Comparison of ENCODE assay signal across 26 cellular contexts in genomic region chr22:19774628-19775027, GRCh38. TPM values are rescaled to one million over a fixed set of nuclear protein-coding genes. Genes with fewer than 3 reads are reported as not detected.
DNase-seq lines count a peak whose midpoint lies in the region; ATAC-seq, FAIRE-seq and TF ChIP-seq lines count a peak whose summit lies in the region.
"Had no signal": no experiment of that assay in that cellular context is flagged by ENCODE, and none has a peak within 500 bp of the region (broad histone marks: within the 10 kb centered on the region; RNA-seq: fewer than 3 reads in every experiment).

No MANE protein-coding gene starts in this region.

- FAIRE-seq in K562 (lab: Jason Lieb, UNC), result peak; percentile 77
- FAIRE-seq: A549, GM12891, GM18507 had no signal

- H3K27me3 Mint-ChIP-seq in activated CD8-positive, alpha-beta T cell treated with anti-CD3 and anti-CD28 coated beads for 36 hours, result peaks cover 33% of the 10 kb centered on the region

- H3K27ac Mint-ChIP-seq in activated CD8-positive, alpha-beta T cell treated with anti-CD3 and anti-CD28 coated beads for 36 hours, result no peak overlapping the region
- H3K27ac Mint-ChIP-seq: CD14-positive monocyte; CD4-positive, alpha-beta T cell; GM23338; H9 had no signal

- 65% methylated on average over 8 of the region's 8 CpGs for WGBS in K562 (ENCODE audit: insufficient coverage, low coverage, missing lambda C conversion rate)

- H3K9me1 ChIP-seq in K562 (ENCODE audit: control insufficient read depth, insufficient read depth, low read length), result no peaks in the 10 kb centered on the region

- TF ChIP-seq EP300 in K562 (IDR thresholded peaks at IDR 0.05; ENCODE audit: low read length), result no peak

- no peaks in the 10 kb centered on the region for H3K36me3 ChIP-seq in left ventricle myocardium inferior
- no peaks in the 10 kb centered on the region for H3K36me3 ChIP-seq in K562 (ENCODE audit: control insufficient read depth, insufficient read depth, low read length)
- H3K36me3 ChIP-seq in osteoblast (ENCODE audit: insufficient read depth, low read length), result no peaks in the 10 kb centered on the region
- H3K36me3 ChIP-seq: BE2C; BLaER1 treated with 17β-estradiol and CSF1 and Interleukin-3, amounts not matched to agents 10 nM and 100 nM had no signal

- H3K27ac ChIP-seq in left ventricle myocardium inferior (replicated peaks) (no peak overlapping the region), K562 (ENCODE audit: extremely low read depth, low read depth, low read length) (peak overlapping the region; percentile 21), osteoblast (ENCODE audit: low read depth, low read length) (no peak overlapping the region)
- H3K27ac ChIP-seq: A549; BLaER1 treated with 17β-estradiol and CSF1 and Interleukin-3, amounts not matched to agents 10 nM and 100 nM had no signal

- intact Hi-C loops in left ventricle myocardium inferior (cut with micrococcal nuclease) (no loop called here), Right ventricle myocardium inferior (cut with DNase I) (no loop called here), K562 (cut with micrococcal nuclease) (loop anchor here (5.0 kb wide), 1 partner anchor 433 kb away; no protein-coding TSS in a partner anchor)
- intact Hi-C loops in activated CD8-positive, alpha-beta T cell treated with anti-CD3 and anti-CD28 coated beads for 36 hours (cut with micrococcal nuclease), result no loop called here

- H3K9me3 ChIP-seq in left ventricle myocardium inferior (replicated peaks) (no peaks in the 10 kb centered on the region), K562 (replicated peaks; ENCODE audit: control insufficient read depth, insufficient read depth, low read depth, low read length) (no peaks in the 10 kb centered on the region), osteoblast (ENCODE audit: low read depth, low read length) (no peaks in the 10 kb centered on the region)
- H3K9me3 ChIP-seq: A549; BE2C; BLaER1 treated with 17β-estradiol and CSF1 and Interleukin-3, amounts not matched to agents 10 nM and 100 nM had no signal

- no peaks in the 10 kb centered on the region for H3K36me3 Mint-ChIP-seq in activated CD8-positive, alpha-beta T cell treated with anti-CD3 and anti-CD28 coated beads for 36 hours (ENCODE audit: low read depth)
- H3K36me3 Mint-ChIP-seq: CD14-positive monocyte had no signal

- DNase-seq in left ventricle myocardium inferior, result peak; percentile 1
- DNase-seq in Right ventricle myocardium inferior (ENCODE audit: missing footprints), result no peak
- no peak for DNase-seq in K562 (ENCODE audit: extremely low read depth in 1 of 4, low spot score in 3 of 4)
- peak; percentile 19 for DNase-seq in osteoblast (ENCODE audit: insufficient read length, low spot score, missing footprints)
- DNase-seq in activated CD8-positive, alpha-beta T cell treated with anti-CD3 and anti-CD28 coated beads for 36 hours, result no peak
- no peak for DNase-seq in globus pallidus (ENCODE audit: low spot score)
- DNase-seq in NCI-H2171 treated with DMSO at 0.1 percent for 48 hours (lab: John Stamatoyannopoulos, UW), result no peak
- DNase-seq: 8988T; ACHN; AML-193; BE2C; Calu3; CD4-positive, alpha-beta T cell; COR-L47; DMS53; DMS79 treated with DMSO at 0.1 percent for 48 hours; GF-D8; H9 had no signal

- H3K27me3 ChIP-seq in left ventricle myocardium inferior (ENCODE audit: low read depth), result peaks cover 95% of the 10 kb centered on the region
- peaks cover 0 to 9% of the 10 kb centered on the region in 2 experiments; a peak in 2 of 5 replicates for H3K27me3 ChIP-seq in K562 (ENCODE audit: control insufficient read depth in 2 of 2, insufficient read depth in 2 of 2, low read length in 2 of 2)
- peaks cover 10% of the 10 kb centered on the region for H3K27me3 ChIP-seq in osteoblast (ENCODE audit: insufficient read depth, low read length)

- TF ChIP-seq RAD21 in K562 (CRISPR knock-in tag; conservative IDR thresholded peaks at IDR 0.05 in 1 of 2, IDR thresholded peaks at IDR 0.05 in 1 of 2), result no peak

- 0 out of 2 replicates have a peak, but pooled peaks cover 3% of the 10 kb centered on the region for H4K20me1 ChIP-seq in K562 (replicated peaks; ENCODE audit: control insufficient read depth, insufficient read depth, low read length)
- H4K20me1 ChIP-seq in osteoblast (ENCODE audit: insufficient read depth, low read length), result peaks cover 4% of the 10 kb centered on the region

- CTCF ChIA-PET in K562 (lab: Yijun Ruan, JAX; ENCODE audit: low intra/inter-chr PET ratio), result no interaction called here
- CTCF ChIA-PET in activated CD8-positive, alpha-beta T cell treated with anti-CD3 and anti-CD28 coated beads for 36 hours (lab: Charles Lee), result no interaction called here

- H3K4me3 ChIP-seq in left ventricle myocardium inferior (no peak overlapping the region), K562 (no peak overlapping the region), osteoblast (ENCODE audit: insufficient read depth, low read length) (no peak overlapping the region)
- H3K4me3 ChIP-seq: A549; BLaER1 treated with 17β-estradiol and CSF1 and Interleukin-3, amounts not matched to agents 10 nM and 100 nM; GM23338 had no signal

- TF ChIP-seq CTCF in left ventricle myocardium inferior (IDR thresholded peaks at IDR 0.05; ENCODE audit: borderline replicate concordance) (no peak), K562 (IDR thresholded peaks at IDR 0.05 in 2 of 3, conservative IDR thresholded peaks at IDR 0.05 in 1 of 3; ENCODE audit: insufficient read depth in 2 of 3, low read depth in 1 of 3, low read length in 3 of 3) (no peak), osteoblast (IDR thresholded peaks at IDR 0.05; ENCODE audit: extremely low read depth, low read depth, low read length) (no peak)
- no peak for TF ChIP-seq CTCF in activated CD8-positive, alpha-beta T cell treated with anti-CD3 and anti-CD28 coated beads for 36 hours (IDR thresholded peaks at IDR 0.05)

- peak overlapping the region; percentile 51 to 79; a peak in 3 of 4 replicates for H3K9ac ChIP-seq in K562 (ENCODE audit: insufficient read depth in 1 of 2, low read depth in 2 of 2, low read length in 2 of 2)
- H3K9ac ChIP-seq: BLaER1 treated with 17β-estradiol and CSF1 and Interleukin-3, amounts not matched to agents 10 nM and 100 nM had no signal

- ATAC-seq in Right ventricle myocardium inferior (no peak), K562 (no peak)
- ATAC-seq in activated CD8-positive, alpha-beta T cell treated with anti-CD3 and anti-CD28 coated beads for 36 hours, result no peak
- ATAC-seq: A549, GM23338, HCT116 had no signal

- in situ Hi-C loops in K562 (cut with MboI), result no loop called here

- H3K4me3 Mint-ChIP-seq in activated CD8-positive, alpha-beta T cell treated with anti-CD3 and anti-CD28 coated beads for 36 hours, result no peak overlapping the region
- H3K4me3 Mint-ChIP-seq: CD14-positive monocyte; CD4-positive, alpha-beta T cell; GM23338; H9 had no signal

- no TSS peak for BruUV-seq in K562 (replicated peaks; lab: Mats Ljungman, UMichigan)

- no peak for TF ChIP-seq POLR2A in K562 (conservative IDR thresholded peaks at IDR 0.05)

- H3K79me2 ChIP-seq in K562 (ENCODE audit: control insufficient read depth, insufficient read depth, low read length) (no peaks in the 10 kb centered on the region), osteoblast (ENCODE audit: insufficient read depth, low read length) (no peaks in the 10 kb centered on the region)

- H3K4me2 ChIP-seq in K562 (ENCODE audit: insufficient read depth, low read length) (peak overlapping the region; percentile 66), osteoblast (ENCODE audit: insufficient read depth, low read length) (no peak overlapping the region)
- H3K4me2 ChIP-seq: A549, GM23338 had no signal

- no peaks in the 10 kb centered on the region for H3K9me3 Mint-ChIP-seq in activated CD8-positive, alpha-beta T cell treated with anti-CD3 and anti-CD28 coated beads for 36 hours
- H3K9me3 Mint-ChIP-seq: CD4-positive, alpha-beta T cell; GM23338; H9 had no signal

- H3K4me1 ChIP-seq in left ventricle myocardium inferior, result peaks cover 13% of the 10 kb centered on the region
- H3K4me1 ChIP-seq in K562 (replicated peaks in 1 of 2; ENCODE audit: control insufficient read depth in 2 of 2, insufficient read depth in 2 of 2, low read length in 2 of 2), result peaks cover 41 to 64% of the 10 kb centered on the region in 2 experiments
- H3K4me1 ChIP-seq in osteoblast (ENCODE audit: insufficient read depth, low read length), result peaks cover 2% of the 10 kb centered on the region
- H3K4me1 ChIP-seq: A549, BE2C had no signal

- H2AFZ ChIP-seq in K562 (ENCODE audit: low read depth, low read length), result peak overlapping the region; percentile 82
- no peak overlapping the region for H2AFZ ChIP-seq in osteoblast (ENCODE audit: low read length)
- H2AFZ ChIP-seq: GM23338 had no signal

- H3K4me1 Mint-ChIP-seq in activated CD8-positive, alpha-beta T cell treated with anti-CD3 and anti-CD28 coated beads for 36 hours (ENCODE audit: low read depth), result peaks cover 7% of the 10 kb centered on the region
- H3K4me1 Mint-ChIP-seq: GM23338 had no signal

- POLR2A ChIA-PET in K562 (lab: Yijun Ruan, JAX), result interaction anchor here (0.8 to 12.4 kb wide), 8 partner anchors 11 to 143 kb away, joined by 3 to 205 read pairs (median 12); partner anchors contain the start of genes GNB1L and RTL10
- POLR2A ChIA-PET in activated CD8-positive, alpha-beta T cell treated with anti-CD3 and anti-CD28 coated beads for 36 hours (lab: Charles Lee), result no interaction called here

RNA-seq across cellular contexts. Expression of gene TBX1, which starts 14.1 kb away (rescaled TPM):
- 8.0 TPM for total RNA-seq in left ventricle myocardium inferior
- total RNA-seq in Right ventricle myocardium inferior, result 3.6 TPM
- 31.9 and 90.7 TPM in 2 replicates for total RNA-seq in K562 (2011; cell fraction: chromatin; rRNA removed; ENCODE audit: low replicate concordance)
- 41.9 and 52.4 TPM in 2 replicates for total RNA-seq in K562 (2011; cell fraction: nucleolus; rRNA removed)
- 40.6 and 47.0 TPM in 2 replicates for total RNA-seq in K562 (2011; cell fraction: nucleoplasm; rRNA removed)
- 8.9 and 14.0 TPM in 2 replicates for total RNA-seq in K562 (2014; rRNA removed)
- total RNA-seq in K562 (2014; rRNA removed; fragmentation: Illumina TruSeq; extraction: Trizol), result 2.1 and 2.6 TPM in 2 replicates
- 3.5 and 3.9 TPM in 2 replicates for total RNA-seq in K562 (2015; rRNA removed; fragmentation: Illumina TruSeq; extraction: Trizol)
- total RNA-seq in K562 (2021), result 34.2 and 35.0 TPM in 2 replicates
- polyA plus RNA-seq in K562 (2011; rRNA removed), result 2.5 and 9.5 TPM in 2 replicates
- polyA plus RNA-seq in K562 (2011; cell fraction: cytosol; rRNA removed), result 5.8 and 7.7 TPM in 2 replicates
- polyA plus RNA-seq in K562 (2011; cell fraction: nucleus; rRNA removed), result 55.1 and 87.1 TPM in 2 replicates
- polyA plus RNA-seq in K562 (2012), result 12.4 and 14.0 TPM in 2 replicates
- polyA plus RNA-seq in K562 (2014; fragmentation: Illumina TruSeq; extraction: Trizol), result 8.0 and 12.8 TPM in 2 replicates
- under 1 TPM; 0.07 to 0.11 TPM for polyA plus RNA-seq in K562 (2014; fragmentation: Nextera tagmentation; extraction: Ambion mirVana)
- 14.7 and 17.1 TPM in 2 replicates for polyA plus RNA-seq in K562 (2014; rRNA removed)
- polyA minus RNA-seq in K562 (2011; rRNA and poly(A)+ RNA removed), result 2.2 and 5.5 TPM in 2 replicates
- polyA minus RNA-seq in K562 (2011; cell fraction: cytosol; rRNA and poly(A)+ RNA removed), result 5.4 and 22.9 TPM in 2 replicates
- 20.1 and 45.7 TPM in 2 replicates for polyA minus RNA-seq in K562 (2011; cell fraction: nucleus; rRNA and poly(A)+ RNA removed)
- total RNA-seq in osteoblast, result under 0.01 TPM in 1 of 2 replicates, not detected in the other
- not detected for total RNA-seq in activated CD8-positive, alpha-beta T cell treated with anti-CD3 and anti-CD28 coated beads for 36 hours
- total RNA-seq: Calu3; CD4-positive, alpha-beta T cell; H4 had no signal
- polyA plus RNA-seq: CD14-positive monocyte had no signal

RNA-seq across cellular contexts. Expression of gene GP1BB, which starts 51.3 kb away (rescaled TPM):
- total RNA-seq in left ventricle myocardium inferior (not detected), Right ventricle myocardium inferior (not detected), K562 (2014; rRNA removed) (85.2 and 90.0 TPM in 2 replicates), K562 (2014; rRNA removed; fragmentation: Illumina TruSeq; extraction: Trizol) (2.1 and 2.8 TPM in 2 replicates), K562 (2015; rRNA removed; fragmentation: Illumina TruSeq; extraction: Trizol) (1.6 and 5.2 TPM in 2 replicates), K562 (2021) (139 and 162 TPM in 2 replicates), osteoblast (0.88 and 1.8 TPM in 2 replicates)
- total RNA-seq in K562 (2011; cell fraction: chromatin; rRNA removed; ENCODE audit: low replicate concordance), result 12.5 and 89.3 TPM in 2 replicates
- 145 and 149 TPM in 2 replicates for total RNA-seq in K562 (2011; cell fraction: nucleolus; rRNA removed)
- total RNA-seq in K562 (2011; cell fraction: nucleoplasm; rRNA removed), result 44.7 and 52.3 TPM in 2 replicates
- polyA plus RNA-seq in K562 (2011; rRNA removed) (9.2 and 33.6 TPM in 2 replicates), K562 (2014; fragmentation: Illumina TruSeq; extraction: Trizol) (1.6 and 15.2 TPM in 2 replicates), K562 (2014; fragmentation: Nextera tagmentation; extraction: Ambion mirVana) (1 to 10 TPM in 1 of 2 experiments, under 1 TPM in 1; 0.69 to 1.1 TPM), K562 (2014; rRNA removed) (110 and 150 TPM in 2 replicates)
- polyA plus RNA-seq in K562 (2011; cell fraction: cytosol; rRNA removed), result 60.0 and 286 TPM in 2 replicates
- 103 and 165 TPM in 2 replicates for polyA plus RNA-seq in K562 (2011; cell fraction: nucleus; rRNA removed)
- 49.9 and 97.0 TPM in 2 replicates for polyA plus RNA-seq in K562 (2012)
- 2.4 and 2.8 TPM in 2 replicates for polyA minus RNA-seq in K562 (2011; rRNA and poly(A)+ RNA removed)
- polyA minus RNA-seq in K562 (2011; cell fraction: cytosol; rRNA and poly(A)+ RNA removed), result 43.2 and 113 TPM in 2 replicates
- polyA minus RNA-seq in K562 (2011; cell fraction: nucleus; rRNA and poly(A)+ RNA removed), result 19.4 and 37.3 TPM in 2 replicates
- total RNA-seq in activated CD8-positive, alpha-beta T cell treated with anti-CD3 and anti-CD28 coated beads for 36 hours, result not detected
- total RNA-seq: Calu3 had no signal

Comparison
In these comparisons a context has a peak if more than half of its experiments do, and no peak if none do; other contexts are left out.
1. DNase-seq: peak in left ventricle myocardium inferior (single experiment) and osteoblast (single experiment); none in Right ventricle myocardium inferior (single experiment), K562 (0 of 4), activated CD8-positive, alpha-beta T cell treated with anti-CD3 and anti-CD28 coated beads for 36 hours (single experiment), globus pallidus (single experiment) and NCI-H2171 treated with DMSO at 0.1 percent for 48 hours (single experiment).